In the genomic region with DNA sequence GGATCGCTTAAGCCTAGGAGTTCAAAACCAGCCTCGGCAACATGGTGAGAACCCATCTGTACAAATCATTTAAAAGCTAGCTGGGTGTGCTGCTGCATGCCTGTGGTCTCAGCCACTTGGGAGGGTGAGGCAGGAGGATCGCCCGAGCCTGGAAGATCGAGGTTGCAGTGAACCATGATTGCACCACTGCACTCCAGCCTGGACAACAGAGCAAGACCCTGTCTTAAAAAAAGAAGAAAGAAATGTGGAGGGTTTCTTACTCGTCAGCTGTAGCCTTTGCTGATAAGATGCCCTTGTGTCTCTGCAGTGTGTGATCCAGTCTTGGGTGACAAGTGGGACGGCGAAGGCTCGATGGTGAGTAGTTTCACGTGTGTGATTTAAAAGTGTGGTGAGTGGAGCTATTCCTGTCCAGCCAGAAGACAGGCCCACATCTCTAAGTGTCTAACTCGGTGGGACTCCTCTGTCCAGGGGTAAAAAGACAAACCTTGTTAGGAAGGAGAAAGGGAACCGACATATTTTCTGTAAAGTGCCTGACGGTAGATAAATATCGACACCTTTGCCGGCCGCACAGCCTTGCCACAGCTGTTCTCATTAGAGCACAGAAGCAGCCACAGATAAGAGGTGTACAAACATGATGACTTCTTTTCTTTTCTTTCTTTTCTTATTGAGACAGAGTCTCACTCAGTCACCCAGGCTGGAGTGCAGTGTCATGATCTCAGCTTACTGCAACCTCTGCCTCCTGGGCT, we compare ENCODE assay signal across 17 cellular contexts. TPM values are rescaled to one million over a fixed set of nuclear protein-coding genes. Genes with fewer than 3 reads are reported as not detected.
DNase-seq lines count a peak whose midpoint lies in the region; ATAC-seq and TF ChIP-seq lines count a peak whose summit lies in the region.
"Had no signal": no experiment of that assay in that cellular context is flagged by ENCODE, and none has a peak within 500 bp of the region (broad histone marks: within the 10 kb centered on the region; RNA-seq: fewer than 3 reads in every experiment).

No MANE protein-coding gene starts in this region.

- H3K9me3 Mint-ChIP-seq in brain = no peaks in the 10 kb centered on the region
- no peaks in the 10 kb centered on the region for H3K9me3 Mint-ChIP-seq in CD8-positive, alpha-beta T cell
- H3K9me3 Mint-ChIP-seq: CD4-positive, alpha-beta T cell; GM23338; HFFc6 had no signal

- H3K27ac Mint-ChIP-seq in T-helper 17 cell = peak overlapping the region; percentile 27
- peak overlapping the region in 3 of 5 experiments; percentile 3 to 59 (median 56) for H3K27ac Mint-ChIP-seq in brain
- no peak overlapping the region for H3K27ac Mint-ChIP-seq in CD8-positive, alpha-beta T cell
- H3K27ac Mint-ChIP-seq: CD4-positive, alpha-beta T cell; GM23338; HFFc6 had no signal

- intact Hi-C loops in body of pancreas (cut with DNase I) (no loop called here), spleen (cut with DNase I; ENCODE audit: low total_unique reads) (no loop called here)
- intact Hi-C loops in CD8-positive, alpha-beta T cell (cut with DNase I, micrococcal nuclease) = no loop called here

- no peak overlapping the region for H3K4me3 Mint-ChIP-seq in T-helper 17 cell
- H3K4me3 Mint-ChIP-seq in brain = no peak overlapping the region
- no peak overlapping the region for H3K4me3 Mint-ChIP-seq in CD8-positive, alpha-beta T cell
- H3K4me3 Mint-ChIP-seq: CD4-positive, alpha-beta T cell; GM23338; HFFc6 had no signal

- CTCF ChIA-PET in HEK293 (lab: Yijun Ruan, JAX) = interaction anchor here (0.6 to 0.9 kb wide), 4 partner anchors 17 to 885 kb away, joined by 3 read pairs; no protein-coding TSS in a partner anchor
- CTCF ChIA-PET in CD8-positive, alpha-beta T cell (lab: Charles Lee) = no interaction called here

- no peak for TF ChIP-seq CTCF in HEK293 (tag by site-specific recombination; IDR thresholded peaks at IDR 0.05)
- no peak for TF ChIP-seq CTCF in brain (conservative IDR thresholded peaks at IDR 0.05)
- no peak for TF ChIP-seq CTCF in body of pancreas (IDR thresholded peaks at IDR 0.05)
- TF ChIP-seq CTCF in CD8-positive, alpha-beta T cell (IDR thresholded peaks at IDR 0.05) = no peak
- TF ChIP-seq CTCF in spleen (IDR thresholded peaks at IDR 0.05 in 8 of 11, conservative IDR thresholded peaks at IDR 0.05 in 3 of 11) = no peak

- H3K4me1 ChIP-seq in HEK293 (ENCODE audit: control insufficient read depth, insufficient read depth, low read length) = no peaks in the 10 kb centered on the region
- no peaks in the 10 kb centered on the region for H3K4me1 ChIP-seq in body of pancreas
- no peaks in the 10 kb centered on the region for H3K4me1 ChIP-seq in CD8-positive, alpha-beta T cell (ENCODE audit: insufficient read depth, low read length)
- peaks cover 0 to 3% (median 0%) of the 10 kb centered on the region in 6 donors for H3K4me1 ChIP-seq in spleen

- POLR2A ChIA-PET in HEK293 (lab: Yijun Ruan, JAX) = no interaction called here
- POLR2A ChIA-PET in CD8-positive, alpha-beta T cell (lab: Charles Lee) = no interaction called here

- H3K36me3 ChIP-seq in HEK293 (ENCODE audit: control insufficient read depth in 2 of 2, insufficient read depth in 1 of 2, low read length in 2 of 2) (peaks cover 20 to 71% of the 10 kb centered on the region in 2 experiments), body of pancreas (replicated peaks in 1 of 2; ENCODE audit: insufficient read depth in 1 of 2, low read depth in 2 of 2) (peaks cover 3 to 25% of the 10 kb centered on the region in 2 donors), spleen (peaks cover 0 to 93% (median 63%) of the 10 kb centered on the region in 6 donors)
- H3K36me3 ChIP-seq in CD8-positive, alpha-beta T cell (ENCODE audit: insufficient read depth, low read length) = no peaks in the 10 kb centered on the region

- TF ChIP-seq POLR2A in body of pancreas (IDR thresholded peaks at IDR 0.05) (no peak), spleen (IDR thresholded peaks at IDR 0.05) (no peak)

- peaks cover 5% of the 10 kb centered on the region for H3K36me3 Mint-ChIP-seq in T-helper 17 cell (ENCODE audit: low read depth)
- peaks cover 49% of the 10 kb centered on the region for H3K36me3 Mint-ChIP-seq in brain
- peaks cover 51% of the 10 kb centered on the region for H3K36me3 Mint-ChIP-seq in CD8-positive, alpha-beta T cell

- H3K4me3 ChIP-seq in HEK293 (ENCODE audit: low read depth, low read length) (no peak overlapping the region), body of pancreas (no peak overlapping the region), spleen (no peak overlapping the region)
- no peak overlapping the region for H3K4me3 ChIP-seq in CD8-positive, alpha-beta T cell (ENCODE audit: low read depth, low read length)
- H3K4me3 ChIP-seq: GM23338 had no signal

- H3K4me1 Mint-ChIP-seq in T-helper 17 cell (peaks cover under 1% of the 10 kb centered on the region), brain (peaks cover under 1% of the 10 kb centered on the region)
- H3K4me1 Mint-ChIP-seq in CD8-positive, alpha-beta T cell (ENCODE audit: low read depth) = no peaks in the 10 kb centered on the region

- 84 to 86% methylated on average over 16 of the region's 16 CpGs for WGBS in body of pancreas, 2 donors
- 93 to 95% (median 94%) methylated on average over 16 of the region's 16 CpGs for WGBS in spleen, 5 donors

- H3K27ac ChIP-seq in HEK293 (ENCODE audit: extremely low read depth, low read depth, low read length) (no peak overlapping the region), body of pancreas (no peak overlapping the region), spleen (no peak overlapping the region)
- no peak overlapping the region for H3K27ac ChIP-seq in CD8-positive, alpha-beta T cell (ENCODE audit: low read depth, low read length)
- H3K27ac ChIP-seq: HL-60 had no signal

- H3K9me3 ChIP-seq in HEK293 (ENCODE audit: control insufficient read depth, insufficient read depth, low read depth, low read length) (no peaks in the 10 kb centered on the region), T-helper 17 cell (ENCODE audit: control insufficient read depth, low read length, poor library complexity, severe bottlenecking) (no peaks in the 10 kb centered on the region), body of pancreas (no peaks in the 10 kb centered on the region), spleen (no peaks in the 10 kb centered on the region)
- H3K9me3 ChIP-seq in CD8-positive, alpha-beta T cell (ENCODE audit: low read length) = no peaks in the 10 kb centered on the region
- H3K9me3 ChIP-seq: BE2C had no signal

- no peaks in the 10 kb centered on the region for H3K27me3 ChIP-seq in body of pancreas
- no peaks in the 10 kb centered on the region for H3K27me3 ChIP-seq in CD8-positive, alpha-beta T cell (ENCODE audit: insufficient read depth, low read length)
- no peaks in the 10 kb centered on the region for H3K27me3 ChIP-seq in spleen (replicated peaks in 1 of 7)
- H3K27me3 ChIP-seq: BE2C had no signal

- no peak for ATAC-seq in T-helper 17 cell
- no peak for ATAC-seq in body of pancreas
- no peak for ATAC-seq in CD8-positive, alpha-beta T cell
- ATAC-seq: GM23338 had no signal

- DNase-seq in T-helper 17 cell (no peak), body of pancreas (no peak), spleen (no peak)
- DNase-seq in CD8-positive, alpha-beta T cell = no peak
- DNase-seq: ACHN; BE2C; C1 segment of cervical spinal cord; CD4-positive, alpha-beta T cell; DMS153; DMS79; GDM1; HCEC 1CT; HFFc6 had no signal

- H3K27me3 Mint-ChIP-seq in T-helper 17 cell = no peaks in the 10 kb centered on the region
- no peaks in the 10 kb centered on the region for H3K27me3 Mint-ChIP-seq in brain
- H3K27me3 Mint-ChIP-seq in CD8-positive, alpha-beta T cell (ENCODE audit: low read depth) = no peaks in the 10 kb centered on the region
- H3K27me3 Mint-ChIP-seq: CD4-positive, alpha-beta T cell had no signal

TF ChIP-seq in HEK293, 187 proteins besides CTCF, POLR2A, EP300 and RAD21:
- peak; percentile 87 for TF ChIP-seq ZNF121 (tag by site-specific recombination; IDR thresholded peaks at IDR 0.05)
- no peak for TF ChIP-seq ZNF585B (tag by site-specific recombination; IDR thresholded peaks at IDR 0.05)
TF ChIP-seq in HEK293: peak in this region for 1.

RNA-seq across cellular contexts. Expression of a gene that starts 27.0 kb away (rescaled TPM):
- total RNA-seq in T-helper 17 cell (100 to 1,000 TPM in 1 of 2 donors, 10 to 100 TPM in 1; 93.1 to 106 TPM), body of pancreas (10 to 100 TPM; 33.7 to 68.9 TPM), spleen (10 to 100 TPM; 41.1 to 82.9 (median 58.7) TPM)
- polyA plus RNA-seq in brain (ENCODE audit: insufficient read depth, low read depth, low replicate concordance) (83.2 TPM), spleen (10 to 100 TPM; 17.9 to 39.0 (median 24.7) TPM)
- 10 to 100 TPM; 60.3 to 71.1 TPM for total RNA-seq in CD8-positive, alpha-beta T cell

RNA-seq across cellular contexts. Expression of a gene that starts 30.2 kb away (rescaled TPM):
- 10 to 100 TPM; 22.0 to 26.0 TPM for total RNA-seq in T-helper 17 cell
- polyA plus RNA-seq in brain (ENCODE audit: insufficient read depth, low read depth, low replicate concordance) = 63.4 TPM
- total RNA-seq in body of pancreas = 10 to 100 TPM in 1 of 2 donors, 1 to 10 TPM in 1; 8.6 to 11.9 TPM
- total RNA-seq in CD8-positive, alpha-beta T cell = 1 to 10 TPM; 7.4 to 7.7 TPM
- 10 to 100 TPM; 10.5 to 36.6 (median 28.6) TPM for total RNA-seq in spleen
- polyA plus RNA-seq in spleen = 10 to 100 TPM; 39.6 to 93.8 (median 48.5) TPM

RNA-seq across cellular contexts. Expression of a gene that starts 43.4 kb away (rescaled TPM):
- 10 to 100 TPM; 20.5 to 23.2 TPM for total RNA-seq in T-helper 17 cell
- polyA plus RNA-seq in brain (ENCODE audit: insufficient read depth, low read depth, low replicate concordance) = 27.4 TPM
- 10 to 100 TPM in 1 of 2 donors, 1 to 10 TPM in 1; 9.9 to 27.7 TPM for total RNA-seq in body of pancreas
- total RNA-seq in CD8-positive, alpha-beta T cell = 10 to 100 TPM; 26.8 to 26.9 TPM
- 10 to 100 TPM; 11.5 to 26.9 (median 20.5) TPM for total RNA-seq in spleen
- 10 to 100 TPM; 12.6 to 18.8 (median 15.8) TPM for polyA plus RNA-seq in spleen
